Comparison of ENCODE assay signal across 10 cellular contexts in the genomic region with DNA sequence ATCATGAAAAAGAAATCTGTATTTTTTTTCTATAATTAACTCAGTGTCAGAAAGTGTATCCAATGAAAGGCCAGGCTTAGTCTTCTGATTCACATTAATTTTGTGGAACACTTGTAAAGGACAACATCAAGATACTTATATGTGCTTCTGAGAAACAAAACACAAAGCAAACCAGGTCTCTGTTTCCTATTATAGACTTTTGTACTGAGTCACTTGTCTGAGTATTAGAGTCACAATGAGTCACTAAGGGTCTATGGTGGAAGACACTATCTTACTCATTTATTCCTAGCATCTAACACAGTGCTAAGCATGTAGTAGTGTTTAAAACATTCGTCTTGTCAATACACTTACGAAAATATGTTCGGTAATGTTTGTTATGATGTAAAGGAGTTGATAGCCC.
DNase-seq lines count a peak whose midpoint lies in the region; ATAC-seq and TF ChIP-seq lines count a peak whose summit lies in the region.
"Had no signal": no experiment of that assay in that cellular context is flagged by ENCODE, and none has a peak within 500 bp of the region (broad histone marks: within the 10 kb centered on the region; RNA-seq: fewer than 3 reads in every experiment).

No MANE protein-coding gene starts in this region.

- H3K36me3 ChIP-seq in GM06990 (ENCODE audit: control insufficient read depth, insufficient read depth, low read length) = no peaks in the 10 kb centered on the region
- H3K36me3 ChIP-seq in Peyer's patch = no peaks in the 10 kb centered on the region

- no peak for TF ChIP-seq POLR2A in Peyer's patch (IDR thresholded peaks at IDR 0.05)

- H3K27ac ChIP-seq in Peyer's patch = no peak overlapping the region

- H3K9me3 ChIP-seq in Peyer's patch = no peaks in the 10 kb centered on the region

- no peak for TF ChIP-seq CTCF in GM06990 (IDR thresholded peaks at IDR 0.05; ENCODE audit: insufficient read depth, low read length, poor library complexity, severe bottlenecking)
- TF ChIP-seq CTCF in Peyer's patch (IDR thresholded peaks at IDR 0.05) = no peak

- H3K27me3 ChIP-seq in GM06990 (replicated peaks; ENCODE audit: control insufficient read depth, insufficient read depth, low read length) = no peaks in the 10 kb centered on the region
- no peaks in the 10 kb centered on the region for H3K27me3 ChIP-seq in Peyer's patch

- no peak overlapping the region for H3K4me3 ChIP-seq in GM06990 (replicated peaks; ENCODE audit: low read depth, low read length)
- no peak overlapping the region for H3K4me3 ChIP-seq in Peyer's patch
- H3K4me3 ChIP-seq: lung had no signal

- DNase-seq in GM06990 (ENCODE audit: extremely low read depth, insufficient read length) (peak; percentile 64), fibroblast of the conjunctiva (ENCODE audit: low read depth) (peak; percentile 22), DMS153 (lab: John Stamatoyannopoulos, UW) (no peak), NCI-H1092 treated with DMSO at 0.1 percent for 48 hours (lab: John Stamatoyannopoulos, UW) (no peak), Peyer's patch (no peak), NCI-H526 (lab: John Stamatoyannopoulos, UW) (no peak)

- peak; percentile 98 for ATAC-seq in GM21367 (IDR thresholded peaks at IDR 0.05; ENCODE audit: unreplicated experiment)
- peak; percentile 95 for ATAC-seq in HG03354 (IDR thresholded peaks at IDR 0.05; ENCODE audit: poor library complexity, severe bottlenecking, unreplicated experiment)
- ATAC-seq: Panc1 had no signal

- no peaks in the 10 kb centered on the region for H3K4me1 ChIP-seq in Peyer's patch

Comparison
In these comparisons a context has a peak if more than half of its experiments do, and no peak if none do; other contexts are left out.
1. DNase-seq: peak in GM06990 (single experiment) and fibroblast of the conjunctiva (single experiment); none in DMS153 (single experiment), NCI-H1092 treated with DMSO at 0.1 percent for 48 hours (single experiment), Peyer's patch (0 of 3) and NCI-H526 (0 of 2).